Comparison of ENCODE assay signal across 1 cellular context in the genomic region with DNA sequence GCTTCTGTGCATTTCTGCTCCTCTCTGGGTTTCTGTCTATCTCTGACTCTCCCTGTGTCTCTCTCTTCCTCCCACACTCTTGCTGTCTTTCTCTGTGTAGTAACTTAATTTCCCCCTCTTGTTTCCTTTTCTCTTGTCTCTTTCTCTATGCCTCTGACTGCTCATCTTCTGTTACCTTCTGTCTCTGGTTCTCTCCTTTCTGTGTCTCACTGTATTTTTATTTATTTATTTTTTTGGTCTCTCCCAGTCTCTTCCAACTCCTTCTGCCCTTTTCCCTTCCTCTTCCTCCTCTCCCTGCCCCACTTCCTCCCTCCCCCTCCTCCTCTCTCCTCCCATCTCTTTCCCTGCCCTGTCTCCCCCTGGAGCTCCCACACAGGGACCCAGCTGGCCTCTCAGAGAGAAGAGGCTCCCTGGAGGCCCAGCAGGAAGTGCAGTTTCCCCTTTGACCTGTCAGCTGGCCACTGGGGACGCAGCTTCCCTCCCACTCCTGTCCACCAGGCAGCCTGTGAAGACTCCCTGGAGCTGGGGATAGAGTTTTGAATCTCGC.
TF ChIP-seq lines count a peak whose summit lies in the region.

No MANE protein-coding gene starts in this region.

TF ChIP-seq in HepG2, 621 proteins besides CTCF, POLR2A, EP300 and RAD21 (continued from another document and continues in another):
- TF ChIP-seq ZNF770 (CRISPR knock-in tag; IDR thresholded peaks at IDR 0.05) (peak; percentile 95), ZNF350 (CRISPR knock-in tag; IDR thresholded peaks at IDR 0.05; ENCODE audit: borderline replicate concordance, low read depth) (peak; percentile 42; the same call in 1 of the 2 replicates), SRSF9 (IDR thresholded peaks at IDR 0.05; ENCODE audit: borderline replicate concordance, insufficient read depth, low read depth, low read length, poor library complexity, severe bottlenecking) (no peak), ZNF891 (CRISPR knock-in tag; IDR thresholded peaks at IDR 0.05) (no peak), ZNF335 (CRISPR knock-in tag; IDR thresholded peaks at IDR 0.05) (0 out of 2 replicates have a peak, but pooled peaks have one; percentile 34), RCOR2 (CRISPR knock-in tag; IDR thresholded peaks at IDR 0.05) (0 out of 2 replicates have a peak, but pooled peaks have one; percentile 75), SMAD9 (CRISPR knock-in tag; IDR thresholded peaks at IDR 0.05) (no peak), HNRNPLL (IDR thresholded peaks at IDR 0.05; ENCODE audit: low read depth, low read length, poor library complexity, severe bottlenecking) (no peak), KLF13 (CRISPR knock-in tag; IDR thresholded peaks at IDR 0.05) (no peak), ZNF644 (CRISPR knock-in tag; IDR thresholded peaks at IDR 0.05; ENCODE audit: low read depth) (no peak), ARNT2 (CRISPR knock-in tag; IDR thresholded peaks at IDR 0.05; ENCODE audit: low read depth) (no peak), RXRB (CRISPR knock-in tag; IDR thresholded peaks at IDR 0.05; ENCODE audit: borderline replicate concordance) (peak; percentile 71; the same call in 1 of the 2 replicates), PHF21A (CRISPR knock-in tag; IDR thresholded peaks at IDR 0.05) (0 out of 2 replicates have a peak, but pooled peaks have one; percentile 11), GABPB1 (CRISPR knock-in tag; IDR thresholded peaks at IDR 0.05) (peak; percentile 83), ZNF326 (CRISPR knock-in tag; IDR thresholded peaks at IDR 0.05; ENCODE audit: borderline replicate concordance) (no peak), ZNF550 (CRISPR knock-in tag; IDR thresholded peaks at IDR 0.05; ENCODE audit: borderline replicate concordance) (no peak), ADNP (CRISPR knock-in tag; IDR thresholded peaks at IDR 0.05) (no peak), MAFK (conservative IDR thresholded peaks at IDR 0.05 in 1 of 2, IDR thresholded peaks at IDR 0.05 in 1 of 2; ENCODE audit: low read length in 2 of 2) (no peak), ZNF567 (CRISPR knock-in tag; IDR thresholded peaks at IDR 0.05; ENCODE audit: borderline replicate concordance) (no peak), ZMYM4 (CRISPR knock-in tag; IDR thresholded peaks at IDR 0.05) (0 out of 2 replicates have a peak, but pooled peaks have one; percentile 24), TFAP4 (IDR thresholded peaks at IDR 0.05; ENCODE audit: borderline replicate concordance, low read depth) (peak; percentile 99), RERE (CRISPR knock-in tag; IDR thresholded peaks at IDR 0.05; ENCODE audit: low read depth) (no peak), ZNF576 (CRISPR knock-in tag; IDR thresholded peaks at IDR 0.05) (no peak), ZNF142 (CRISPR knock-in tag; IDR thresholded peaks at IDR 0.05) (no peak), NR2F1 (CRISPR knock-in tag; IDR thresholded peaks at IDR 0.05) (peak; percentile 73 to 79), ZNF451 (CRISPR knock-in tag; IDR thresholded peaks at IDR 0.05) (no peak), ZSCAN20 (CRISPR knock-in tag; IDR thresholded peaks at IDR 0.05; ENCODE audit: borderline replicate concordance) (no peak), RARA (CRISPR knock-in tag; IDR thresholded peaks at IDR 0.05) (peak; percentile 49), ZNF577 (CRISPR knock-in tag; IDR thresholded peaks at IDR 0.05; ENCODE audit: borderline replicate concordance, low read depth) (no peak), FOSL2 (CRISPR knock-in tag; IDR thresholded peaks at IDR 0.05) (peak; percentile 34; the same call in 1 of the 2 replicates), FOXA3 (CRISPR knock-in tag; IDR thresholded peaks at IDR 0.05) (peak; percentile 46; the same call in 1 of the 2 replicates), NFAT5 (CRISPR knock-in tag; IDR thresholded peaks at IDR 0.05) (no peak), ZNF3 (CRISPR knock-in tag; IDR thresholded peaks at IDR 0.05) (no peak), ZNF12 (CRISPR knock-in tag; IDR thresholded peaks at IDR 0.05) (no peak), HMG20B (CRISPR knock-in tag; conservative IDR thresholded peaks at IDR 0.05) (no peak)
- TF ChIP-seq, protein P1, sequence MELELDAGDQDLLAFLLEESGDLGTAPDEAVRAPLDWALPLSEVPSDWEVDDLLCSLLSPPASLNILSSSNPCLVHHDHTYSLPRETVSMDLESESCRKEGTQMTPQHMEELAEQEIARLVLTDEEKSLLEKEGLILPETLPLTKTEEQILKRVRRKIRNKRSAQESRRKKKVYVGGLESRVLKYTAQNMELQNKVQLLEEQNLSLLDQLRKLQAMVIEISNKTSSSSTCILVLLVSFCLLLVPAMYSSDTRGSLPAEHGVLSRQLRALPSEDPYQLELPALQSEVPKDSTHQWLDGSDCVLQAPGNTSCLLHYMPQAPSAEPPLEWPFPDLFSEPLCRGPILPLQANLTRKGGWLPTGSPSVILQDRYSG (CRISPR knock-in tag; IDR thresholded peaks at IDR 0.05), result no peak
